In genomic region chr17:18917506-18918032, GRCh38 we compare ENCODE assay signal across 18 cellular contexts. TPM values are rescaled to one million over a fixed set of nuclear protein-coding genes. Genes with fewer than 3 reads are reported as not detected.
DNase-seq lines count a peak whose midpoint lies in the region; ATAC-seq and TF ChIP-seq lines count a peak whose summit lies in the region.
"Had no signal": no experiment of that assay in that cellular context is flagged by ENCODE, and none has a peak within 500 bp of the region (broad histone marks: within the 10 kb centered on the region; RNA-seq: fewer than 3 reads in every experiment).

No MANE protein-coding gene starts in this region.

- no peak for DNase-seq in CD8-positive, alpha-beta T cell
- DNase-seq in amniotic epithelial cell (ENCODE audit: low read depth): peak; percentile 55
- no peak for DNase-seq in progenitor cell of endocrine pancreas (ENCODE audit: low spot score, unreplicated experiment)
- DNase-seq in activated naive CD4-positive, alpha-beta T cell (lab: John Stamatoyannopoulos, UW): no peak
- DNase-seq: AML-193, DMS79, GOT3, KG1, NCI-H1048, NCI-H1436 treated with DMSO at 0.1 percent for 48 hours, NCI-H2081, NCI-H774 had no signal

- H2AFZ ChIP-seq in Loucy (ENCODE audit: low read length): no peak overlapping the region

- WGBS in gastroesophageal sphincter (ENCODE audit: low coverage in 1 of 2), 2 donors: 82 to 93% methylated on average over 6 of the region's 11 CpGs

- H3K36me3 Mint-ChIP-seq in CD8-positive, alpha-beta T cell: peaks cover 58% of the 10 kb centered on the region
- peaks cover 21% of the 10 kb centered on the region for H3K36me3 Mint-ChIP-seq in progenitor cell of endocrine pancreas (ENCODE audit: insufficient read depth)

- no peak for TF ChIP-seq EP300 in gastroesophageal sphincter (IDR thresholded peaks at IDR 0.05)

- H3K27ac ChIP-seq in CD8-positive, alpha-beta T cell (ENCODE audit: low read depth, low read length): no peak overlapping the region
- H3K27ac ChIP-seq in gastroesophageal sphincter: no peak overlapping the region
- H3K27ac ChIP-seq: RWPE1 had no signal

- no peaks in the 10 kb centered on the region for H3K27me3 Mint-ChIP-seq in CD8-positive, alpha-beta T cell (ENCODE audit: low read depth)
- no peaks in the 10 kb centered on the region for H3K27me3 Mint-ChIP-seq in progenitor cell of endocrine pancreas

- H3K9me2 ChIP-seq in Loucy (replicated peaks; ENCODE audit: low read depth, low read length): no peaks in the 10 kb centered on the region

- H3K9me3 Mint-ChIP-seq in CD8-positive, alpha-beta T cell: no peaks in the 10 kb centered on the region
- H3K9me3 Mint-ChIP-seq in progenitor cell of endocrine pancreas (ENCODE audit: low read depth): no peaks in the 10 kb centered on the region

- intact Hi-C loops in CD8-positive, alpha-beta T cell (cut with DNase I, micrococcal nuclease): no loop called here

- H3K79me2 ChIP-seq in Loucy (ENCODE audit: insufficient read depth, low read length): peaks cover 36% of the 10 kb centered on the region; the same call in 1 of the 2 replicates

- peaks cover 6% of the 10 kb centered on the region; the same call in 1 of the 2 replicates for H3F3A ChIP-seq in Loucy (ENCODE audit: low read depth)

- no peak overlapping the region for H3K4me3 Mint-ChIP-seq in CD8-positive, alpha-beta T cell
- no peak overlapping the region for H3K4me3 Mint-ChIP-seq in progenitor cell of endocrine pancreas (ENCODE audit: low read depth)

- no peak for ATAC-seq in CD8-positive, alpha-beta T cell
- no peak for ATAC-seq in GM19452 (IDR thresholded peaks at IDR 0.05; ENCODE audit: unreplicated experiment)
- ATAC-seq in gastroesophageal sphincter: no peak
- ATAC-seq: PC-3 had no signal

- POLR2A ChIA-PET in CD8-positive, alpha-beta T cell (lab: Charles Lee): no interaction called here

- no peaks in the 10 kb centered on the region for H3K27me3 ChIP-seq in CD8-positive, alpha-beta T cell (ENCODE audit: insufficient read depth, low read length)
- H3K27me3 ChIP-seq in Loucy (ENCODE audit: insufficient read depth, low read length, poor library complexity, severe bottlenecking) (no peaks in the 10 kb centered on the region), gastroesophageal sphincter (no peaks in the 10 kb centered on the region)

- no peak for TF ChIP-seq POLR2A in gastroesophageal sphincter (IDR thresholded peaks at IDR 0.05)

- no peaks in the 10 kb centered on the region for H3K9me3 ChIP-seq in CD8-positive, alpha-beta T cell (ENCODE audit: low read length)
- H3K9me3 ChIP-seq in Loucy (ENCODE audit: insufficient read depth, low read depth, low read length): no peaks in the 10 kb centered on the region
- H3K9me3 ChIP-seq in gastroesophageal sphincter: no peaks in the 10 kb centered on the region

- H4K20me1 ChIP-seq in Loucy (ENCODE audit: insufficient read depth, low read length, poor library complexity, severe bottlenecking): no peaks in the 10 kb centered on the region

- H3K27ac Mint-ChIP-seq in CD8-positive, alpha-beta T cell: peak overlapping the region; percentile 18
- peak overlapping the region; percentile 81 for H3K27ac Mint-ChIP-seq in progenitor cell of endocrine pancreas

- CTCF ChIA-PET in CD8-positive, alpha-beta T cell (lab: Charles Lee): no interaction called here

- H3K4me2 ChIP-seq in Loucy (ENCODE audit: low read depth, low read length, poor library complexity, severe bottlenecking): peak overlapping the region; percentile 16

- peak overlapping the region; percentile 12 for H3K9ac ChIP-seq in Loucy (ENCODE audit: low read depth, low read length, poor library complexity, severe bottlenecking)

- H3K4me1 ChIP-seq in CD8-positive, alpha-beta T cell (ENCODE audit: insufficient read depth, low read length): peaks cover 28% of the 10 kb centered on the region
- H3K4me1 ChIP-seq in Loucy (ENCODE audit: insufficient read depth, low read length, poor library complexity, severe bottlenecking): peaks cover 64% of the 10 kb centered on the region
- H3K4me1 ChIP-seq in gastroesophageal sphincter: peaks cover 0 to 29% (median 8%) of the 10 kb centered on the region in 3 donors

- TF ChIP-seq CTCF in CD8-positive, alpha-beta T cell (IDR thresholded peaks at IDR 0.05): no peak
- TF ChIP-seq CTCF in Loucy (conservative IDR thresholded peaks at IDR 0.05; ENCODE audit: low read length) (no peak), progenitor cell of endocrine pancreas (IDR thresholded peaks at IDR 0.05; ENCODE audit: unreplicated experiment) (no peak), gastroesophageal sphincter (IDR thresholded peaks at IDR 0.05) (no peak)

- peaks cover 49% of the 10 kb centered on the region for H3K4me1 Mint-ChIP-seq in CD8-positive, alpha-beta T cell (ENCODE audit: low read depth)
- peaks cover 14% of the 10 kb centered on the region for H3K4me1 Mint-ChIP-seq in progenitor cell of endocrine pancreas (ENCODE audit: low read depth)

- H3K36me3 ChIP-seq in CD8-positive, alpha-beta T cell (ENCODE audit: insufficient read depth, low read length): peaks cover 14% of the 10 kb centered on the region
- H3K36me3 ChIP-seq in Loucy (ENCODE audit: insufficient read depth, low read length): peaks cover 31% of the 10 kb centered on the region
- peaks cover 0 to 59% of the 10 kb centered on the region in 2 donors for H3K36me3 ChIP-seq in gastroesophageal sphincter

- no peak overlapping the region for H3K4me3 ChIP-seq in CD8-positive, alpha-beta T cell (ENCODE audit: low read depth, low read length)
- H3K4me3 ChIP-seq in Loucy (ENCODE audit: low read length, poor library complexity, severe bottlenecking) (peak overlapping the region; percentile 16), gastroesophageal sphincter (no peak overlapping the region)

RNA-seq across cellular contexts. Expression of gene SLC5A10, which starts 34.4 kb away (rescaled TPM):
- not detected for total RNA-seq in CD8-positive, alpha-beta T cell
- total RNA-seq in progenitor cell of endocrine pancreas (not detected in 2 replicates), gastroesophageal sphincter (not detected)
- total RNA-seq: NCI-H460, PC-3 had no signal

RNA-seq across cellular contexts. Expression of gene PRPSAP2, which starts 59.6 kb away (rescaled TPM):
- 10 to 100 TPM; 23.8 to 28.7 TPM for total RNA-seq in CD8-positive, alpha-beta T cell
- total RNA-seq in progenitor cell of endocrine pancreas: 66.9 and 67.7 TPM in 2 replicates
- 10 to 100 TPM; 20.9 to 27.6 (median 23.4) TPM for total RNA-seq in gastroesophageal sphincter
